Comparison of ENCODE assay signal across 8 cellular contexts in genomic region chr17:43020789-43021738, GRCh38. TPM values are rescaled to one million over a fixed set of nuclear protein-coding genes. Genes with fewer than 3 reads are reported as not detected.
DNase-seq lines count a peak whose midpoint lies in the region; ATAC-seq and TF ChIP-seq lines count a peak whose summit lies in the region.

No MANE protein-coding gene starts in this region.

- peaks cover 36 to 49% (median 48%) of the 10 kb centered on the region in 3 donors for H3K4me1 Mint-ChIP-seq in T-cell
- H3K4me1 Mint-ChIP-seq in stimulated activated effector memory CD8-positive, alpha-beta T cell treated with anti-CD3 and anti-CD28 coated beads, Interleukin-12 subunit alpha, Interleukin-12 subunit beta, amount 100 ng/mL, for 72 hours: peaks cover 40% of the 10 kb centered on the region

- CTCF ChIA-PET in T-cell (lab: Charles Lee): interaction anchor here in 1 of 2 donors (1.8 kb wide), 1 partner anchor 22 kb away, joined by 10 read pairs; the partner anchor contains the start of gene RPL27

- POLR2A ChIA-PET in T-cell (lab: Charles Lee): interaction anchor here (0.6 to 0.7 kb wide), 2 partner anchors 437 to 633 kb away, joined by 3 to 11 read pairs; partner anchors contain the start of gene STAT3 (in 1 of the 2)

- H3K27ac ChIP-seq in coronary artery: peak overlapping the region; percentile 78 to 90

- H3K4me3 Mint-ChIP-seq in T-cell: peak overlapping the region; percentile 82 to 90 (median 86)
- H3K4me3 Mint-ChIP-seq in stimulated activated effector memory CD8-positive, alpha-beta T cell treated with anti-CD3 and anti-CD28 coated beads, Interleukin-12 subunit alpha, Interleukin-12 subunit beta, amount 100 ng/mL, for 72 hours: peak overlapping the region; percentile 81

- no peaks in the 10 kb centered on the region for H3K27me3 Mint-ChIP-seq in T-cell

- TF ChIP-seq CTCF in coronary artery (IDR thresholded peaks at IDR 0.05) (no peak), kidney epithelial cell (IDR thresholded peaks at IDR 0.05; ENCODE audit: insufficient read depth, low read length, poor library complexity, severe bottlenecking) (no peak)

- peaks cover 2% of the 10 kb centered on the region for H3K36me3 ChIP-seq in kidney epithelial cell (ENCODE audit: control insufficient read depth, insufficient read depth, low read length)

- peak overlapping the region; percentile 61 to 72 for H3K27ac Mint-ChIP-seq in T-cell
- H3K27ac Mint-ChIP-seq in stimulated activated effector memory CD8-positive, alpha-beta T cell treated with anti-CD3 and anti-CD28 coated beads, Interleukin-12 subunit alpha, Interleukin-12 subunit beta, amount 100 ng/mL, for 72 hours: peak overlapping the region; percentile 76

- peak overlapping the region; percentile 100 for H3K4me3 ChIP-seq in coronary artery
- H3K4me3 ChIP-seq in kidney epithelial cell (ENCODE audit: low read depth, low read length): peak overlapping the region; percentile 96

- H3K36me3 Mint-ChIP-seq in T-cell: no peaks in the 10 kb centered on the region
- H3K36me3 Mint-ChIP-seq in stimulated activated effector memory CD8-positive, alpha-beta T cell treated with anti-CD3 and anti-CD28 coated beads, Interleukin-12 subunit alpha, Interleukin-12 subunit beta, amount 100 ng/mL, for 72 hours: peaks cover 21% of the 10 kb centered on the region

- no peaks in the 10 kb centered on the region for H3K9me3 Mint-ChIP-seq in T-cell
- H3K9me3 Mint-ChIP-seq in stimulated activated effector memory CD8-positive, alpha-beta T cell treated with anti-CD3 and anti-CD28 coated beads, Interleukin-12 subunit alpha, Interleukin-12 subunit beta, amount 100 ng/mL, for 72 hours: no peaks in the 10 kb centered on the region

- DNase-seq in DMS79 treated with DMSO at 0.1 percent for 48 hours (lab: John Stamatoyannopoulos, UW): peak; percentile 55
- peak; percentile 85 for DNase-seq in HuH-7 (ENCODE audit: low spot score)
- peak in 21 of 34 experiments; percentile 10 to 43 (median 29) for DNase-seq in T-cell
- peak; percentile 88 for DNase-seq in coronary artery (ENCODE audit: low spot score)
- no peak for DNase-seq in kidney epithelial cell (ENCODE audit: low read depth)
- no peak for DNase-seq in stimulated activated effector memory CD8-positive, alpha-beta T cell treated with anti-CD3 and anti-CD28 coated beads, Interleukin-12 subunit alpha, Interleukin-12 subunit beta, amount 100 ng/mL, for 72 hours (ENCODE audit: low spot score in 2 of 2)

- peaks cover 5% of the 10 kb centered on the region for H3K27me3 ChIP-seq in kidney epithelial cell (ENCODE audit: control insufficient read depth, insufficient read depth, low read length)

- ATAC-seq in T-cell (replicated peaks in 1 of 4) (peak in 1 of 4 experiments; percentile 4), HG02870 (IDR thresholded peaks at IDR 0.05; ENCODE audit: unreplicated experiment) (no peak), HG03159 (IDR thresholded peaks at IDR 0.05; ENCODE audit: unreplicated experiment) (no peak)
- no peak for ATAC-seq in stimulated activated effector memory CD8-positive, alpha-beta T cell treated with anti-CD3 and anti-CD28 coated beads, Interleukin-12 subunit alpha, Interleukin-12 subunit beta, amount 100 ng/mL, for 72 hours

RNA-seq across cellular contexts. Expression of gene VAT1, which starts 1.1 kb away (rescaled TPM):
- total RNA-seq in T-cell (10 to 100 TPM; 26.4 to 62.6 (median 48.5) TPM), kidney epithelial cell (398 and 429 TPM in 2 replicates)

RNA-seq across cellular contexts. Expression of gene RND2, which starts 4.0 kb away (rescaled TPM):
- total RNA-seq in T-cell: under 1 TPM; 0.08 to 0.64 (median 0.32) TPM
- 0.63 and 0.96 TPM in 2 replicates for total RNA-seq in kidney epithelial cell

RNA-seq across cellular contexts. Expression of gene IFI35, which starts 14.5 kb away (rescaled TPM):
- total RNA-seq in T-cell: 10 to 100 TPM; 27.0 to 44.6 (median 34.1) TPM
- total RNA-seq in kidney epithelial cell: 9.7 and 11.5 TPM in 2 replicates

RNA-seq across cellular contexts. Expression of gene RPL27, which starts 22.8 kb away (rescaled TPM):
- 1,000 to 10,000 TPM; 1,254 to 1,790 (median 1,710) TPM for total RNA-seq in T-cell
- 1,478 and 1,940 TPM in 2 replicates for total RNA-seq in kidney epithelial cell

RNA-seq across cellular contexts. Expression of gene RUNDC1, which starts 40.7 kb away (rescaled TPM):
- total RNA-seq in T-cell (10 to 100 TPM; 11.5 to 24.0 (median 23.7) TPM), kidney epithelial cell (13.2 and 20.1 TPM in 2 replicates)

Comparison
In these comparisons a context has a peak if more than half of its experiments do, and no peak if none do; other contexts are left out.
1. DNase-seq: peak in DMS79 treated with DMSO at 0.1 percent for 48 hours (single experiment), HuH-7 (single experiment), T-cell (21 of 34) and coronary artery (single experiment); none in kidney epithelial cell (single experiment) and stimulated activated effector memory CD8-positive, alpha-beta T cell treated with anti-CD3 and anti-CD28 coated beads, Interleukin-12 subunit alpha, Interleukin-12 subunit beta, amount 100 ng/mL, for 72 hours (0 of 2).